In genomic region chr6:127297502-127298070, GRCh38 we compare ENCODE assay signal across 1 cellular context.
A peak's percentile ranks its signal among the peaks of the same experiment; 100 is the strongest.
TF ChIP-seq lines count a peak whose summit lies in the region.

No MANE protein-coding gene starts in this region.

TF ChIP-seq in HepG2, 621 proteins besides CTCF, POLR2A, EP300 and RAD21 (continued from another document and continues in another):
- TF ChIP-seq, protein P1, sequence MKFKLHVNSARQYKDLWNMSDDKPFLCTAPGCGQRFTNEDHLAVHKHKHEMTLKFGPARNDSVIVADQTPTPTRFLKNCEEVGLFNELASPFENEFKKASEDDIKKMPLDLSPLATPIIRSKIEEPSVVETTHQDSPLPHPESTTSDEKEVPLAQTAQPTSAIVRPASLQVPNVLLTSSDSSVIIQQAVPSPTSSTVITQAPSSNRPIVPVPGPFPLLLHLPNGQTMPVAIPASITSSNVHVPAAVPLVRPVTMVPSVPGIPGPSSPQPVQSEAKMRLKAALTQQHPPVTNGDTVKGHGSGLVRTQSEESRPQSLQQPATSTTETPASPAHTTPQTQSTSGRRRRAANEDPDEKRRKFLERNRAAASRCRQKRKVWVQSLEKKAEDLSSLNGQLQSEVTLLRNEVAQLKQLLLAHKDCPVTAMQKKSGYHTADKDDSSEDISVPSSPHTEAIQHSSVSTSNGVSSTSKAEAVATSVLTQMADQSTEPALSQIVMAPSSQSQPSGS (CRISPR knock-in tag; IDR thresholded peaks at IDR 0.05), result no peak
- TF ChIP-seq PCBP1 (IDR thresholded peaks at IDR 0.05; ENCODE audit: borderline replicate concordance, low read depth, low read length) (no peak), PRDM10 (CRISPR knock-in tag; IDR thresholded peaks at IDR 0.05; ENCODE audit: low read depth) (peak; percentile 97), HMG20A (CRISPR knock-in tag; IDR thresholded peaks at IDR 0.05; ENCODE audit: borderline replicate concordance) (peak; percentile 62), HOXA5 (CRISPR knock-in tag; IDR thresholded peaks at IDR 0.05) (no peak), ZNF136 (CRISPR knock-in tag; IDR thresholded peaks at IDR 0.05; ENCODE audit: low read depth) (no peak), MAFG (CRISPR knock-in tag; IDR thresholded peaks at IDR 0.05) (no peak), ZNF432 (CRISPR knock-in tag; IDR thresholded peaks at IDR 0.05; ENCODE audit: borderline replicate concordance) (no peak), ZNF614 (CRISPR knock-in tag; IDR thresholded peaks at IDR 0.05; ENCODE audit: borderline replicate concordance) (peak; percentile 41; the same call in 1 of the 2 replicates), ZNF138 (CRISPR knock-in tag; IDR thresholded peaks at IDR 0.05; ENCODE audit: low read depth) (no peak), KAT2B (IDR thresholded peaks at IDR 0.05; ENCODE audit: borderline replicate concordance, low read depth, low read length) (no peak), SP1 (IDR thresholded peaks at IDR 0.05) (no peak), SP1 (CRISPR knock-in tag; IDR thresholded peaks at IDR 0.05) (0 out of 2 replicates have a peak, but pooled peaks have one; percentile 12), IRF2 (CRISPR knock-in tag; IDR thresholded peaks at IDR 0.05) (peak; percentile 37; the same call in 1 of the 2 replicates), NCOA2 (CRISPR knock-in tag; IDR thresholded peaks at IDR 0.05) (peak; percentile 69), NR2F2 (IDR thresholded peaks at IDR 0.05; ENCODE audit: borderline replicate concordance, low read depth) (peak; percentile 18; the same call in 1 of the 2 replicates), CEBPG (CRISPR knock-in tag; IDR thresholded peaks at IDR 0.05) (0 out of 2 replicates have a peak, but pooled peaks have one; percentile 46), FOXA3 (CRISPR knock-in tag; IDR thresholded peaks at IDR 0.05) (peak; percentile 41), CREM (IDR thresholded peaks at IDR 0.05) (peak; percentile 39; the same call in 1 of the 2 replicates), CREM (CRISPR knock-in tag; IDR thresholded peaks at IDR 0.05) (no peak), SAP130 (CRISPR knock-in tag; IDR thresholded peaks at IDR 0.05; ENCODE audit: low read depth) (peak; percentile 15; the same call in 1 of the 2 replicates), FOXP1 (IDR thresholded peaks at IDR 0.05) (no peak), FOXP1 (CRISPR knock-in tag; IDR thresholded peaks at IDR 0.05) (peak; percentile 31; the same call in 1 of the 2 replicates), ZBTB8A (CRISPR knock-in tag; IDR thresholded peaks at IDR 0.05; ENCODE audit: borderline replicate concordance, low read depth) (0 out of 2 replicates have a peak, but pooled peaks have one; percentile 61), MEIS1 (CRISPR knock-in tag; IDR thresholded peaks at IDR 0.05; ENCODE audit: borderline replicate concordance) (no peak), ZBTB7A (CRISPR knock-in tag; IDR thresholded peaks at IDR 0.05) (no peak), KDM6A (CRISPR knock-in tag; IDR thresholded peaks at IDR 0.05; ENCODE audit: low read depth) (no peak), ESRRA (CRISPR knock-in tag; IDR thresholded peaks at IDR 0.05; ENCODE audit: low read depth) (no peak), CBFB (CRISPR knock-in tag; IDR thresholded peaks at IDR 0.05) (no peak), PATZ1 (CRISPR knock-in tag; IDR thresholded peaks at IDR 0.05) (peak; percentile 67), HNRNPUL1 (IDR thresholded peaks at IDR 0.05; ENCODE audit: low read depth, low read length) (0 out of 2 replicates have a peak, but pooled peaks have one; percentile 46), SKIL (CRISPR knock-in tag; IDR thresholded peaks at IDR 0.05; ENCODE audit: borderline replicate concordance) (peak; percentile 43; the same call in 1 of the 2 replicates), ISL2 (CRISPR knock-in tag; IDR thresholded peaks at IDR 0.05) (peak; percentile 46; the same call in 1 of the 2 replicates), TFAP4 (IDR thresholded peaks at IDR 0.05; ENCODE audit: borderline replicate concordance, low read depth) (peak; percentile 37; the same call in 1 of the 2 replicates)
- TF ChIP-seq, protein P2, sequence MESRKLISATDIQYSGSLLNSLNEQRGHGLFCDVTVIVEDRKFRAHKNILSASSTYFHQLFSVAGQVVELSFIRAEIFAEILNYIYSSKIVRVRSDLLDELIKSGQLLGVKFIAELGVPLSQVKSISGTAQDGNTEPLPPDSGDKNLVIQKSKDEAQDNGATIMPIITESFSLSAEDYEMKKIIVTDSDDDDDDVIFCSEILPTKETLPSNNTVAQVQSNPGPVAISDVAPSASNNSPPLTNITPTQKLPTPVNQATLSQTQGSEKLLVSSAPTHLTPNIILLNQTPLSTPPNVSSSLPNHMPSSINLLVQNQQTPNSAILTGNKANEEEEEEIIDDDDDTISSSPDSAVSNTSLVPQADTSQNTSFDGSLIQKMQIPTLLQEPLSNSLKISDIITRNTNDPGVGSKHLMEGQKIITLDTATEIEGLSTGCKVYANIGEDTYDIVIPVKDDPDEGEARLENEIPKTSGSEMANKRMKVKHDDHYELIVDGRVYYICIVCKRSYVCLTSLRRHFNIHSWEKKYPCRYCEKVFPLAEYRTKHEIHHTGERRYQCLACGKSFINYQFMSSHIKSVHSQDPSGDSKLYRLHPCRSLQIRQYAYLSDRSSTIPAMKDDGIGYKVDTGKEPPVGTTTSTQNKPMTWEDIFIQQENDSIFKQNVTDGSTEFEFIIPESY (CRISPR knock-in tag; IDR thresholded peaks at IDR 0.05), result peak; percentile 70
- TF ChIP-seq, protein P3, sequence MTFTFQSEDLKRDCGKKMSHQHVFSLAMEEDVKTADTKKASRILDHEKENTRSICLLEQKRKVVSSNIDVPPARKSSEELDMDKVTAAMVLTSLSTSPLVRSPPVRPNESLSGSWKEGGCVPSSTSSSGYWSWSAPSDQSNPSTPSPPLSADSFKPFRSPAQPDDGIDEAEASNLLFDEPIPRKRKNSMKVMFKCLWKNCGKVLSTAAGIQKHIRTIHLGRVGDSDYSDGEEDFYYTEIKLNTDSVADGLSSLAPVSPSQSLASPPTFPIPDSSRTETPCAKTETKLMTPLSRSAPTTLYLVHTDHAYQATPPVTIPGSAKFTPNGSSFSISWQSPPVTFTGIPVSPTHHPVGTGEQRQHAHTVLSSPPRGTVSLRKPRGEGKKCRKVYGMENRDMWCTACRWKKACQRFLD (CRISPR knock-in tag; IDR thresholded peaks at IDR 0.05; ENCODE audit: borderline replicate concordance), result no peak
- TF ChIP-seq, protein P4, sequence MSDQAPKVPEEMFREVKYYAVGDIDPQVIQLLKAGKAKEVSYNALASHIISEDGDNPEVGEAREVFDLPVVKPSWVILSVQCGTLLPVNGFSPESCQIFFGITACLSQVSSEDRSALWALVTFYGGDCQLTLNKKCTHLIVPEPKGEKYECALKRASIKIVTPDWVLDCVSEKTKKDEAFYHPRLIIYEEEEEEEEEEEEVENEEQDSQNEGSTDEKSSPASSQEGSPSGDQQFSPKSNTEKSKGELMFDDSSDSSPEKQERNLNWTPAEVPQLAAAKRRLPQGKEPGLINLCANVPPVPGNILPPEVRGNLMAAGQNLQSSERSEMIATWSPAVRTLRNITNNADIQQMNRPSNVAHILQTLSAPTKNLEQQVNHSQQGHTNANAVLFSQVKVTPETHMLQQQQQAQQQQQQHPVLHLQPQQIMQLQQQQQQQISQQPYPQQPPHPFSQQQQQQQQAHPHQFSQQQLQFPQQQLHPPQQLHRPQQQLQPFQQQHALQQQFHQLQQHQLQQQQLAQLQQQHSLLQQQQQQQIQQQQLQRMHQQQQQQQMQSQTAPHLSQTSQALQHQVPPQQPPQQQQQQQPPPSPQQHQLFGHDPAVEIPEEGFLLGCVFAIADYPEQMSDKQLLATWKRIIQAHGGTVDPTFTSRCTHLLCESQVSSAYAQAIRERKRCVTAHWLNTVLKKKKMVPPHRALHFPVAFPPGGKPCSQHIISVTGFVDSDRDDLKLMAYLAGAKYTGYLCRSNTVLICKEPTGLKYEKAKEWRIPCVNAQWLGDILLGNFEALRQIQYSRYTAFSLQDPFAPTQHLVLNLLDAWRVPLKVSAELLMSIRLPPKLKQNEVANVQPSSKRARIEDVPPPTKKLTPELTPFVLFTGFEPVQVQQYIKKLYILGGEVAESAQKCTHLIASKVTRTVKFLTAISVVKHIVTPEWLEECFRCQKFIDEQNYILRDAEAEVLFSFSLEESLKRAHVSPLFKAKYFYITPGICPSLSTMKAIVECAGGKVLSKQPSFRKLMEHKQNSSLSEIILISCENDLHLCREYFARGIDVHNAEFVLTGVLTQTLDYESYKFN (CRISPR knock-in tag; conservative IDR thresholded peaks at IDR 0.05), result 0 out of 2 replicates have a peak, but pooled peaks have one; percentile 38
- TF ChIP-seq, protein P5, sequence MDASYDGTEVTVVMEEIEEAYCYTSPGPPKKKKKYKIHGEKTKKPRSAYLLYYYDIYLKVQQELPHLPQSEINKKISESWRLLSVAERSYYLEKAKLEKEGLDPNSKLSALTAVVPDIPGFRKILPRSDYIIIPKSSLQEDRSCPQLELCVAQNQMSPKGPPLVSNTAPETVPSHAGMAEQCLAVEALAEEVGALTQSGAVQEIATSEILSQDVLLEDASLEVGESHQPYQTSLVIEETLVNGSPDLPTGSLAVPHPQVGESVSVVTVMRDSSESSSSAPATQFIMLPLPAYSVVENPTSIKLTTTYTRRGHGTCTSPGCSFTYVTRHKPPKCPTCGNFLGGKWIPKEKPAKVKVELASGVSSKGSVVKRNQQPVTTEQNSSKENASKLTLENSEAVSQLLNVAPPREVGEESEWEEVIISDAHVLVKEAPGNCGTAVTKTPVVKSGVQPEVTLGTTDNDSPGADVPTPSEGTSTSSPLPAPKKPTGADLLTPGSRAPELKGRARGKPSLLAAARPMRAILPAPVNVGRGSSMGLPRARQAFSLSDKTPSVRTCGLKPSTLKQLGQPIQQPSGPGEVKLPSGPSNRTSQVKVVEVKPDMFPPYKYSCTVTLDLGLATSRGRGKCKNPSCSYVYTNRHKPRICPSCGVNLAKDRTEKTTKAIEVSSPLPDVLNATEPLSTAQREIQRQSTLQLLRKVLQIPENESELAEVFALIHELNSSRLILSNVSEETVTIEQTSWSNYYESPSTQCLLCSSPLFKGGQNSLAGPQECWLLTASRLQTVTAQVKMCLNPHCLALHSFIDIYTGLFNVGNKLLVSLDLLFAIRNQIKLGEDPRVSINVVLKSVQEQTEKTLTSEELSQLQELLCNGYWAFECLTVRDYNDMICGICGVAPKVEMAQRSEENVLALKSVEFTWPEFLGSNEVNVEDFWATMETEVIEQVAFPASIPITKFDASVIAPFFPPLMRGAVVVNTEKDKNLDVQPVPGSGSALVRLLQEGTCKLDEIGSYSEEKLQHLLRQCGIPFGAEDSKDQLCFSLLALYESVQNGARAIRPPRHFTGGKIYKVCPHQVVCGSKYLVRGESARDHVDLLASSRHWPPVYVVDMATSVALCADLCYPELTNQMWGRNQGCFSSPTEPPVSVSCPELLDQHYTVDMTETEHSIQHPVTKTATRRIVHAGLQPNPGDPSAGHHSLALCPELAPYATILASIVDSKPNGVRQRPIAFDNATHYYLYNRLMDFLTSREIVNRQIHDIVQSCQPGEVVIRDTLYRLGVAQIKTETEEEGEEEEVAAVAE (CRISPR knock-in tag; IDR thresholded peaks at IDR 0.05; ENCODE audit: borderline replicate concordance), result 0 out of 2 replicates have a peak, but pooled peaks have one; percentile 44
